ENCODE assay signal across 6 cellular contexts in the genomic region with DNA sequence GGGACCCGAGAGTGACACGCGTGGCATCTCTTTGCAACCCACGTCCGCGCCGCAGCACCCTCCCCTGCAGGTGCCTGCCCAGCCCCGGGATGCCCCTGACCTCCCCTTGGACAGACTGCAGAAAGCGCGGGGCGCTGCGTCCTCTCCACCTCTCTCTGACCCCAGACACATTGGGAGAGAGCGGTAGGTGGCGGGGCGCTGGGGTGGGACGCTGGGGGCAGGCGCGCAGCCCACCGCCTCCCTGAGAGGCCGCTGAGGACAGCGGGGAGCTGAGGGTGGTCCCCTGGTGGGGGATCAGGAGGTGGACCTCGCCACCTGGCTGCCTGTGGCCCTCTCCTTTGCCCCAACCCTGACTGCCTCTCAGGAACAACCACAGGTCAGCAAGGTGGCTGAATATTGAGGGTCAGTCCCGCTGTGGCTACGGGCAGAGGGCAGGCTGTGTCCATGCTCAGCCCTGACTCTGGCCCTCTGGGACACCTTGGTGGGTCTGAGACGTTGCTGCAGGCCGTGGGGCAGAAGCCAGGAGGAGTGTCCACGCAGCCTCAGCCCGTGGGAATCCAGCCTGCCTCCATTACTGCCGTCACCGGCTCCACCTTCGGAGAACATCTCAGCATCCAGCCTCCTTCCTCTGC. TPM values are rescaled to one million over a fixed set of nuclear protein-coding genes. Genes with fewer than 3 reads are reported as not detected.
DNase-seq lines count a peak whose midpoint lies in the region; ATAC-seq, FAIRE-seq and TF ChIP-seq lines count a peak whose summit lies in the region.

No MANE protein-coding gene starts in this region.

- H3F3A ChIP-seq in SU-DHL-6 (ENCODE audit: insufficient read depth) = no peaks in the 10 kb centered on the region

- CTCF ChIA-PET in Calu3 (lab: Charles Lee) = no interaction called here

- no peak overlapping the region for H3K27ac Mint-ChIP-seq in Calu3 (ENCODE audit: unreplicated experiment)

- peak overlapping the region; percentile 43; the same call in 1 of the 2 replicates for H3K27ac ChIP-seq in SU-DHL-6 (ENCODE audit: low read depth, low read length)

- peaks cover 37% of the 10 kb centered on the region for H3K79me2 ChIP-seq in SU-DHL-6 (ENCODE audit: insufficient read depth, low read length)

- peaks cover 35% of the 10 kb centered on the region for H3K36me3 Mint-ChIP-seq in Calu3 (ENCODE audit: insufficient read depth, unreplicated experiment)

- H3K4me2 ChIP-seq in SU-DHL-6 (ENCODE audit: low read depth, low read length, poor library complexity, severe bottlenecking) = peak overlapping the region; percentile 81

- no peaks in the 10 kb centered on the region for H3K27me3 ChIP-seq in SU-DHL-6 (ENCODE audit: low read length)

- peak overlapping the region; percentile 81 for H3K4me3 ChIP-seq in SU-DHL-6 (ENCODE audit: insufficient read depth, low read length, poor library complexity, severe bottlenecking)

- BruUV-seq in Calu3 (replicated peaks; lab: Mats Ljungman, UMichigan) = no TSS peak

- intact Hi-C loops in Calu3 (cut with micrococcal nuclease; ENCODE audit: unreplicated experiment) = no loop called here

- H3K4me1 Mint-ChIP-seq in Calu3 (ENCODE audit: low read depth, unreplicated experiment) = peaks cover 14% of the 10 kb centered on the region

- peak overlapping the region; percentile 93 for H2AFZ ChIP-seq in SU-DHL-6 (ENCODE audit: low read depth, low read length, severe bottlenecking)

- H3K27me3 Mint-ChIP-seq in Calu3 (ENCODE audit: unreplicated experiment) = no peaks in the 10 kb centered on the region

- H3K9me2 ChIP-seq in SU-DHL-6 (replicated peaks; ENCODE audit: insufficient read depth, low read length) = no peaks in the 10 kb centered on the region

- H3K9ac ChIP-seq in SU-DHL-6 (ENCODE audit: low read length) = peak overlapping the region; percentile 97

- ATAC-seq in left lobe of liver = peak; percentile 45

- no peak for DNase-seq in Calu3
- DNase-seq in left lobe of liver (ENCODE audit: low spot score) = no peak
- DNase-seq in RCC 7860 (ENCODE audit: low spot score) = no peak
- no peak for DNase-seq in ureter (ENCODE audit: low spot score)
- DNase-seq in NCI-H1048 (lab: John Stamatoyannopoulos, UW) = no peak

- H3K36me3 ChIP-seq in SU-DHL-6 (ENCODE audit: low read length) = no peaks in the 10 kb centered on the region

- FAIRE-seq in RCC 7860 (lab: Jason Lieb, UNC) = no peak

- TF ChIP-seq CTCF in Calu3 (IDR thresholded peaks at IDR 0.05; ENCODE audit: unreplicated experiment) (no peak), SU-DHL-6 (IDR thresholded peaks at IDR 0.05; ENCODE audit: insufficient read depth, low read length, poor library complexity, severe bottlenecking) (no peak)

- H3K4me3 Mint-ChIP-seq in Calu3 (ENCODE audit: low read depth, unreplicated experiment) = peak overlapping the region; percentile 85

- peaks cover 4% of the 10 kb centered on the region; the same call in 1 of the 2 replicates for H4K20me1 ChIP-seq in SU-DHL-6 (ENCODE audit: low read depth, low read length)

- no peaks in the 10 kb centered on the region for H3K9me3 Mint-ChIP-seq in Calu3 (ENCODE audit: low read depth, unreplicated experiment)

- H3K9me3 ChIP-seq in SU-DHL-6 (ENCODE audit: insufficient read depth, low read length) = no peaks in the 10 kb centered on the region

RNA-seq across cellular contexts. Expression of a gene that starts 0.8 kb away (rescaled TPM):
- total RNA-seq in Calu3 (2022) (45.6 and 50.0 TPM in 2 replicates), left lobe of liver (27.6 TPM), ureter (59.8 TPM)

RNA-seq across cellular contexts. Expression of a gene that starts 5.8 kb away (rescaled TPM):
- total RNA-seq in Calu3 (2022) (2.5 and 4.1 TPM in 2 replicates), left lobe of liver (5.7 TPM), ureter (6.6 TPM)

RNA-seq across cellular contexts. Expression of a gene that starts 27.9 kb away (rescaled TPM):
- total RNA-seq in Calu3 (2022) = 2.0 and 4.2 TPM in 2 replicates
- 3.5 TPM for total RNA-seq in left lobe of liver
- total RNA-seq in ureter = 3.4 TPM

RNA-seq across cellular contexts. Expression of a gene that starts 33.3 kb away (rescaled TPM):
- total RNA-seq in Calu3 (2022) (41.1 and 48.3 TPM in 2 replicates), left lobe of liver (31.9 TPM), ureter (77.6 TPM)

RNA-seq across cellular contexts. Expression of a gene that starts 34.0 kb away (rescaled TPM):
- total RNA-seq in Calu3 (2022) = 22.7 and 24.7 TPM in 2 replicates
- total RNA-seq in left lobe of liver = 8.4 TPM
- 29.0 TPM for total RNA-seq in ureter
